26 cellular contexts compared by ENCODE assay signal in genomic region chr11:129598378-129598777, GRCh38.
"Had no signal": no experiment of that assay in that cellular context is flagged by ENCODE, and none has a peak within 500 bp of the region (broad histone marks: within the 10 kb centered on the region; RNA-seq: fewer than 3 reads in every experiment).

No MANE protein-coding gene starts in this region.

- H3K4me1 ChIP-seq: ascending aorta, breast epithelium, colonic mucosa had no signal

- H3K9me3 ChIP-seq: ascending aorta, breast epithelium, colonic mucosa had no signal

- H3K27me3 ChIP-seq: ascending aorta, breast epithelium, cardiac muscle cell, colonic mucosa had no signal

- H3K9me3 Mint-ChIP-seq: activated CD4-positive, alpha-beta T cell treated with anti-CD3 and anti-CD28 coated beads, Interleukin-2, amount 10 ng/mL, durations not matched to agents 7 days and 5 days; activated naive CD4-positive, alpha-beta T cell treated with anti-CD3 and anti-CD28 coated beads, Interleukin-2, amount 10 ng/mL, durations not matched to agents 7 days and 5 days; activated naive CD8-positive, alpha-beta T cell treated with anti-CD3 and anti-CD28 coated beads, Interleukin-2, amount 10 ng/mL, durations not matched to agents 7 days and 5 days had no signal

- ATAC-seq: activated naive CD4-positive, alpha-beta T cell treated with anti-CD3 and anti-CD28 coated beads, Interleukin-2, amount 50 U/mL, for 72 hours; activated T-cell treated with anti-CD3 and anti-CD28 coated beads, Interleukin-2, amount 50 U/mL, for 72 hours; esophagus mucosa; WTC11 had no signal

- H3K27ac ChIP-seq: ascending aorta, breast epithelium, cardiac muscle cell, colonic mucosa had no signal

- H3K4me1 Mint-ChIP-seq: activated CD4-positive, alpha-beta memory T cell treated with anti-CD3 and anti-CD28 coated beads, Interleukin-2, amount 10 ng/mL, durations not matched to agents 7 days and 5 days; activated CD4-positive, alpha-beta T cell treated with anti-CD3 and anti-CD28 coated beads, Interleukin-2, amount 10 ng/mL, durations not matched to agents 7 days and 5 days; activated naive CD4-positive, alpha-beta T cell treated with anti-CD3 and anti-CD28 coated beads, Interleukin-2, amount 10 ng/mL, durations not matched to agents 7 days and 5 days; activated naive CD8-positive, alpha-beta T cell treated with anti-CD3 and anti-CD28 coated beads, Interleukin-2, amount 10 ng/mL, durations not matched to agents 7 days and 5 days; brain had no signal

- H3K4me3 ChIP-seq: ascending aorta, breast epithelium, cardiac muscle cell, colonic mucosa had no signal

- DNase-seq: activated CD4-positive, alpha-beta memory T cell treated with anti-CD3 and anti-CD28 coated beads, Interleukin-2, amount 10 ng/mL, durations not matched to agents 7 days and 5 days; activated CD4-positive, alpha-beta T cell treated with anti-CD3 and anti-CD28 coated beads for 1 hour; activated CD4-positive, alpha-beta T cell treated with anti-CD3 and anti-CD28 coated beads for 4 hours; activated CD4-positive, alpha-beta T cell treated with anti-CD3 and anti-CD28 coated beads, Interleukin-2, amount 10 ng/mL, durations not matched to agents 7 days and 5 days; activated CD4-positive, alpha-beta T cell treated with anti-CD3 and anti-CD28 coated beads, Interleukin-2, amount 50 U/mL, for 4 hours; activated CD8-positive, alpha-beta memory T cell treated with anti-CD3 and anti-CD28 coated beads, Interleukin-2, amount 50 U/mL, for 48 hours; activated gamma-delta T cell; activated naive CD4-positive, alpha-beta T cell; activated naive CD4-positive, alpha-beta T cell treated with anti-CD3 and anti-CD28 coated beads, Interleukin-2, amount 10 ng/mL, durations not matched to agents 7 days and 5 days; activated naive CD8-positive, alpha-beta T cell treated with anti-CD3 and anti-CD28 coated beads, Interleukin-2, amount 10 ng/mL, durations not matched to agents 7 days and 5 days; activated T-cell treated with anti-CD3 and anti-CD28 coated beads for 4 hours; activated T-cell treated with anti-CD3 and anti-CD28 coated beads, Interleukin-2, amount 50 U/mL, for 24 hours; activated T-cell treated with anti-CD3 and anti-CD28 coated beads, Interleukin-2, amount 50 U/mL, for 72 hours; central memory CD4-positive, alpha-beta T cell; cerebellar nuclear complex; colonic mucosa; effector CD8-positive, alpha-beta T cell; foreskin fibroblast; T-helper 2 cell had no signal

- H3K27me3 Mint-ChIP-seq: activated CD4-positive, alpha-beta memory T cell treated with anti-CD3 and anti-CD28 coated beads, Interleukin-2, amount 10 ng/mL, durations not matched to agents 7 days and 5 days; activated naive CD4-positive, alpha-beta T cell treated with anti-CD3 and anti-CD28 coated beads, Interleukin-2, amount 10 ng/mL, durations not matched to agents 7 days and 5 days had no signal

- H3K27ac Mint-ChIP-seq: activated CD4-positive, alpha-beta memory T cell treated with anti-CD3 and anti-CD28 coated beads, Interleukin-2, amount 10 ng/mL, durations not matched to agents 7 days and 5 days; activated CD4-positive, alpha-beta T cell treated with anti-CD3 and anti-CD28 coated beads, Interleukin-2, amount 10 ng/mL, durations not matched to agents 7 days and 5 days; activated naive CD4-positive, alpha-beta T cell treated with anti-CD3 and anti-CD28 coated beads, Interleukin-2, amount 10 ng/mL, durations not matched to agents 7 days and 5 days; activated naive CD4-positive, alpha-beta T cell treated with anti-CD3 and anti-CD28 coated beads, Interleukin-2, amount 50 U/mL, for 72 hours; activated naive CD8-positive, alpha-beta T cell treated with anti-CD3 and anti-CD28 coated beads, Interleukin-2, amount 10 ng/mL, durations not matched to agents 7 days and 5 days; activated T-cell treated with anti-CD3 and anti-CD28 coated beads, Interleukin-2, amount 50 U/mL, for 24 hours; activated T-cell treated with anti-CD3 and anti-CD28 coated beads, Interleukin-2, amount 50 U/mL, for 72 hours; brain; WTC11 had no signal

- H3K36me3 ChIP-seq: ascending aorta, breast epithelium, cardiac muscle cell, colonic mucosa had no signal

- H3K4me3 Mint-ChIP-seq: activated CD4-positive, alpha-beta memory T cell treated with anti-CD3 and anti-CD28 coated beads, Interleukin-2, amount 10 ng/mL, durations not matched to agents 7 days and 5 days; activated CD4-positive, alpha-beta T cell treated with anti-CD3 and anti-CD28 coated beads, Interleukin-2, amount 10 ng/mL, durations not matched to agents 7 days and 5 days; activated naive CD4-positive, alpha-beta T cell treated with anti-CD3 and anti-CD28 coated beads, Interleukin-2, amount 10 ng/mL, durations not matched to agents 7 days and 5 days; activated naive CD8-positive, alpha-beta T cell treated with anti-CD3 and anti-CD28 coated beads, Interleukin-2, amount 10 ng/mL, durations not matched to agents 7 days and 5 days; activated T-cell treated with anti-CD3 and anti-CD28 coated beads, Interleukin-2, amount 50 U/mL, for 24 hours; activated T-cell treated with anti-CD3 and anti-CD28 coated beads, Interleukin-2, amount 50 U/mL, for 72 hours; brain; WTC11 had no signal

- H3K36me3 Mint-ChIP-seq: activated naive CD4-positive, alpha-beta T cell treated with anti-CD3 and anti-CD28 coated beads, Interleukin-2, amount 10 ng/mL, durations not matched to agents 7 days and 5 days; activated naive CD8-positive, alpha-beta T cell treated with anti-CD3 and anti-CD28 coated beads, Interleukin-2, amount 10 ng/mL, durations not matched to agents 7 days and 5 days; brain; WTC11 had no signal
